8 cellular contexts compared by ENCODE assay signal in the genomic region with DNA sequence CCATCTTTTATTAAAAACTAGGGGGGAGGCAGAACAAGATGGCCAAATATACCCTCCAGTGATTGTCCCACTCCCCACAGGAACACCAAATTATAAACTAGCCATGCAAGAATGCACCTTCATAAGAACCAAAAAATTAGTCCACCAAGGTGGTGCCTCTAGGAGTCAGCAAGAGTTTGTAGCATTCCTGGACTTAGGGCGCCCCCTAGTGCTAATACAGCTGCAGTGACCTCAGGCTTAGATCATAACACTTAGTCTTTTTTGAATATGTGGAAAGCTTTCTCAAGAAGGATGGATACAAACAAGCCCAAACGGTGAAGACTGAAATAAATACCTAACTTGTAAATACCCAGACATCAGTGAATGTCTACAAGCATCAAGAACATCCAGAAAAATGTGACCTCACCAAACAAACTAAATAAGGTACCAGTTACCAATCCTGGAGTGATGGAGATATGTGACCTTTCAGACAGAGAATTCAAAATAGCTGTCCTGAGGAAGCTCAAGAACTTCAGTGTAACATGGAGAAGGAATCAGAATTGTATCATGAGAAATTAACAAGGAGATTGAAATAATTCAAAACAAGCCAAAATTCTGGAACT. TPM values are rescaled to one million over a fixed set of nuclear protein-coding genes. Genes with fewer than 3 reads are reported as not detected.
DNase-seq lines count a peak whose midpoint lies in the region; ATAC-seq and TF ChIP-seq lines count a peak whose summit lies in the region.

No MANE protein-coding gene starts in this region.

- H4K20me1 ChIP-seq in DND-41 (ENCODE audit: insufficient read depth, low read length) (no peaks in the 10 kb centered on the region), fibroblast of lung (ENCODE audit: control insufficient read depth, extremely low read depth, insufficient read depth, low read length) (no peaks in the 10 kb centered on the region), neural progenitor cell (ENCODE audit: low read depth) (no peaks in the 10 kb centered on the region)

- H3K4me3 ChIP-seq in DND-41 (ENCODE audit: low read depth in 1 of 2, low read length in 2 of 2), result no peak overlapping the region
- H3K4me3 ChIP-seq in Peyer's patch, result no peak overlapping the region
- no peak overlapping the region for H3K4me3 ChIP-seq in fibroblast of lung (replicated peaks in 1 of 4; ENCODE audit: control extremely low read depth in 1 of 4, insufficient read depth in 1 of 4, low read depth in 3 of 4, low read length in 4 of 4)
- H3K4me3 ChIP-seq in neural progenitor cell, result no peak overlapping the region

- H3K4me2 ChIP-seq in DND-41 (ENCODE audit: insufficient read depth, low read length) (no peak overlapping the region), fibroblast of lung (ENCODE audit: extremely low read depth, insufficient read depth, low read length) (no peak overlapping the region), neural progenitor cell (no peak overlapping the region)

- no peak for TF ChIP-seq POLR2A in Peyer's patch (IDR thresholded peaks at IDR 0.05)

- no peaks in the 10 kb centered on the region for H3K27me3 Mint-ChIP-seq in activated T-cell treated with anti-CD3 and anti-CD28 coated beads, Interleukin-2, amount 50 U/mL, for 24 hours
- H3K27me3 Mint-ChIP-seq in neural progenitor cell (ENCODE audit: insufficient read depth, low read depth), result no peaks in the 10 kb centered on the region

- H3K27me3 ChIP-seq in DND-41 (ENCODE audit: insufficient read depth, low read length, poor library complexity) (no peaks in the 10 kb centered on the region), Peyer's patch (no peaks in the 10 kb centered on the region), fibroblast of lung (ENCODE audit: control insufficient read depth, insufficient read depth, low read length) (no peaks in the 10 kb centered on the region), neural progenitor cell (no peaks in the 10 kb centered on the region)

- H3K36me3 ChIP-seq in DND-41 (ENCODE audit: insufficient read depth, low read length) (peaks cover 40% of the 10 kb centered on the region), Peyer's patch (peaks cover 0 to 29% (median 0%) of the 10 kb centered on the region in 3 donors), fibroblast of lung (ENCODE audit: control insufficient read depth, insufficient read depth, low read length) (no peaks in the 10 kb centered on the region), neural progenitor cell (no peaks in the 10 kb centered on the region)

- in situ Hi-C loops in KBM-7 (cut with MboI; ENCODE audit: low pct_unique_long_range_greater_than_20kb, low sequenced_read_pairs), result no loop called here

- TF ChIP-seq CTCF in DND-41 (IDR thresholded peaks at IDR 0.05; ENCODE audit: borderline replicate concordance, extremely low read depth, low read length, poor library complexity, severe bottlenecking) (peak; percentile 90), Peyer's patch (IDR thresholded peaks at IDR 0.05) (peak; percentile 76 to 96 (median 94)), fibroblast of lung (conservative IDR thresholded peaks at IDR 0.05 in 1 of 2, IDR thresholded peaks at IDR 0.05 in 1 of 2; ENCODE audit: low read depth in 1 of 2, low read length in 2 of 2) (peak; percentile 94 to 95), neural progenitor cell (IDR thresholded peaks at IDR 0.05) (peak; percentile 98)

- peaks cover 5% of the 10 kb centered on the region for H3K4me1 Mint-ChIP-seq in activated T-cell treated with anti-CD3 and anti-CD28 coated beads, Interleukin-2, amount 50 U/mL, for 24 hours (ENCODE audit: low read depth)
- H3K4me1 Mint-ChIP-seq in neural progenitor cell, result no peaks in the 10 kb centered on the region

- H3K27ac Mint-ChIP-seq in activated T-cell treated with anti-CD3 and anti-CD28 coated beads, Interleukin-2, amount 50 U/mL, for 24 hours, result no peak overlapping the region
- no peak overlapping the region for H3K27ac Mint-ChIP-seq in neural progenitor cell

- H3K9ac ChIP-seq in DND-41 (ENCODE audit: low read depth, low read length) (no peak overlapping the region), fibroblast of lung (ENCODE audit: insufficient read depth, low read length) (no peak overlapping the region), neural progenitor cell (no peak overlapping the region)

- no peaks in the 10 kb centered on the region for H3K9me3 Mint-ChIP-seq in activated T-cell treated with anti-CD3 and anti-CD28 coated beads, Interleukin-2, amount 50 U/mL, for 24 hours
- peaks cover 6% of the 10 kb centered on the region for H3K9me3 Mint-ChIP-seq in neural progenitor cell

- H2AFZ ChIP-seq in DND-41 (ENCODE audit: low read depth, low read length), result no peak overlapping the region
- H2AFZ ChIP-seq in fibroblast of lung (ENCODE audit: low read length), result no peak overlapping the region
- no peak overlapping the region for H2AFZ ChIP-seq in neural progenitor cell (replicated peaks)

- H3K36me3 Mint-ChIP-seq in activated T-cell treated with anti-CD3 and anti-CD28 coated beads, Interleukin-2, amount 50 U/mL, for 24 hours (ENCODE audit: low read depth), result peaks cover 65% of the 10 kb centered on the region
- peaks cover 19% of the 10 kb centered on the region for H3K36me3 Mint-ChIP-seq in neural progenitor cell

- H3K4me1 ChIP-seq in DND-41 (ENCODE audit: insufficient read depth, low read length) (no peaks in the 10 kb centered on the region), Peyer's patch (no peaks in the 10 kb centered on the region), fibroblast of lung (ENCODE audit: control insufficient read depth, extremely low read depth, insufficient read depth, low read length) (no peaks in the 10 kb centered on the region), neural progenitor cell (no peaks in the 10 kb centered on the region)

- peak; percentile 77 for DNase-seq in DND-41
- DNase-seq in KBM-7, result peak; percentile 81
- DNase-seq in Peyer's patch, result peak; percentile 59 to 92 (median 71)
- peak; percentile 78 for DNase-seq in activated T-cell treated with anti-CD3 and anti-CD28 coated beads, Interleukin-2, amount 50 U/mL, for 24 hours
- DNase-seq in fibroblast of lung (ENCODE audit: low read depth in 2 of 2), result peak; percentile 55 to 78
- peak; percentile 80 for DNase-seq in neural progenitor cell (ENCODE audit: low spot score)
- peak in 41 of 49 donors; percentile 0 to 78 (median 47) for DNase-seq in substantia nigra (lab: John Stamatoyannopoulos, UW)

- no peak overlapping the region for H3K27ac ChIP-seq in DND-41 (ENCODE audit: low read length)
- no peak overlapping the region for H3K27ac ChIP-seq in Peyer's patch
- H3K27ac ChIP-seq in fibroblast of lung (ENCODE audit: insufficient read depth, low read length), result no peak overlapping the region
- H3K27ac ChIP-seq in neural progenitor cell, result no peak overlapping the region
- H3K27ac ChIP-seq in substantia nigra (ENCODE audit: low read depth, low read length, poor library complexity, severe bottlenecking), result no peak overlapping the region

- H3K9me3 ChIP-seq in DND-41 (ENCODE audit: insufficient read depth, low read length, severe bottlenecking), result no peaks in the 10 kb centered on the region
- H3K9me3 ChIP-seq in Peyer's patch, result no peaks in the 10 kb centered on the region
- no peaks in the 10 kb centered on the region for H3K9me3 ChIP-seq in fibroblast of lung (ENCODE audit: control insufficient read depth, insufficient read depth, low read depth, low read length)
- H3K9me3 ChIP-seq in neural progenitor cell (ENCODE audit: low read depth), result no peaks in the 10 kb centered on the region

- H3K79me2 ChIP-seq in DND-41 (ENCODE audit: insufficient read depth, low read length) (no peaks in the 10 kb centered on the region), fibroblast of lung (ENCODE audit: control insufficient read depth, insufficient read depth, low read length) (no peaks in the 10 kb centered on the region), neural progenitor cell (ENCODE audit: low read depth) (no peaks in the 10 kb centered on the region)

- peaks cover 12% of the 10 kb centered on the region for H3F3A ChIP-seq in neural progenitor cell (ENCODE audit: low read depth)

- H3K4me3 Mint-ChIP-seq in activated T-cell treated with anti-CD3 and anti-CD28 coated beads, Interleukin-2, amount 50 U/mL, for 24 hours, result no peak overlapping the region
- H3K4me3 Mint-ChIP-seq in neural progenitor cell, result no peak overlapping the region

- peak; percentile 99 for ATAC-seq in DND-41 (ENCODE audit: insufficient read depth, low read depth)
- peak; percentile 98 for ATAC-seq in GM21737 (IDR thresholded peaks at IDR 0.05; ENCODE audit: unreplicated experiment)

RNA-seq across cellular contexts. Expression of a gene that starts 19.3 kb away (rescaled TPM):
- 10 to 100 TPM; 17.0 to 51.2 (median 31.7) TPM for total RNA-seq in Peyer's patch
- total RNA-seq in fibroblast of lung, result 41.6 and 42.1 TPM in 2 replicates
- polyA plus RNA-seq in fibroblast of lung, result 45.6 and 49.3 TPM in 2 replicates
- 23.9 and 26.9 TPM in 2 replicates for polyA plus RNA-seq in fibroblast of lung (2012)
- polyA minus RNA-seq in fibroblast of lung (ENCODE audit: low replicate concordance), result 26.0 and 39.5 TPM in 2 replicates
- total RNA-seq in neural progenitor cell (ENCODE audit: low replicate concordance), result 66.7 and 108 TPM in 2 replicates

RNA-seq across cellular contexts. Expression of a gene that starts 19.4 kb away (rescaled TPM):
- total RNA-seq in Peyer's patch, result 10 to 100 TPM in 1 of 4 donors, 1 to 10 TPM in 3; 8.3 to 11.7 (median 9.3) TPM
- 7.2 and 7.6 TPM in 2 replicates for total RNA-seq in fibroblast of lung
- polyA plus RNA-seq in fibroblast of lung, result 4.0 and 4.3 TPM in 2 replicates
- 5.4 and 5.6 TPM in 2 replicates for polyA plus RNA-seq in fibroblast of lung (2012)
- polyA minus RNA-seq in fibroblast of lung (ENCODE audit: low replicate concordance), result not detected in 2 replicates
- total RNA-seq in neural progenitor cell (ENCODE audit: low replicate concordance), result 11.2 and 42.0 TPM in 2 replicates
